In genomic region chr12:90945070-90945649, GRCh38 we compare ENCODE assay signal across 8 cellular contexts. TPM values are rescaled to one million over a fixed set of nuclear protein-coding genes. Genes with fewer than 3 reads are reported as not detected.
DNase-seq lines count a peak whose midpoint lies in the region; ATAC-seq and TF ChIP-seq lines count a peak whose summit lies in the region.

No MANE protein-coding gene starts in this region.

- H3K36me3 ChIP-seq in adipocyte (ENCODE audit: control insufficient read depth, insufficient read depth, low read length, severe bottlenecking) (no peaks in the 10 kb centered on the region), aorta (ENCODE audit: control insufficient read depth in 1 of 2, insufficient read depth in 2 of 2, low read length in 1 of 2) (no peaks in the 10 kb centered on the region)

- WGBS in aorta, 2 donors, result 47 to 50% methylated on average over 1 of the region's 1 CpG

- H3K4me3 ChIP-seq in HFF-Myc (replicated peaks; ENCODE audit: low read depth, low read length) (no peak overlapping the region), adipocyte (ENCODE audit: low read length) (no peak overlapping the region), aorta (ENCODE audit: low read length in 2 of 2) (no peak overlapping the region)

- H3K27me3 ChIP-seq in adipocyte (replicated peaks; ENCODE audit: control insufficient read depth, insufficient read depth, low read length) (no peaks in the 10 kb centered on the region), aorta (ENCODE audit: control insufficient read depth in 1 of 2, insufficient read depth in 2 of 2, low read length in 1 of 2) (no peaks in the 10 kb centered on the region)

- H3K27ac ChIP-seq in aorta (ENCODE audit: low read depth in 1 of 2, low read length in 2 of 2), result no peak overlapping the region

- intact Hi-C loops in posterior cingulate gyrus (cut with DNase I), result no loop called here
- intact Hi-C loops in aorta (cut with DNase I), result no loop called here

- H3K4me1 ChIP-seq in adipocyte (ENCODE audit: control insufficient read depth, insufficient read depth, low read length) (peaks cover 4% of the 10 kb centered on the region), aorta (ENCODE audit: control insufficient read depth in 1 of 2, insufficient read depth in 2 of 2, low read length in 2 of 2) (no peaks in the 10 kb centered on the region)

- no peak overlapping the region for H3K9ac ChIP-seq in adipocyte (ENCODE audit: low read length)

- H3K9me3 ChIP-seq in adipocyte (ENCODE audit: control insufficient read depth, low read length) (no peaks in the 10 kb centered on the region), aorta (ENCODE audit: control insufficient read depth, low read length) (no peaks in the 10 kb centered on the region)

- DNase-seq in NCI-H524 (lab: John Stamatoyannopoulos, UW), result peak; percentile 8 to 57
- no peak for DNase-seq in NCI-H524 treated with DMSO at 0.1 percent for 48 hours (lab: John Stamatoyannopoulos, UW)
- no peak for DNase-seq in HFF-Myc (ENCODE audit: extremely low read depth, low read depth)
- peak; percentile 14 for DNase-seq in NCI-H1092 (lab: John Stamatoyannopoulos, UW)
- DNase-seq in adipocyte (ENCODE audit: low read depth), result peak; percentile 72
- peak; percentile 23 for DNase-seq in left kidney (ENCODE audit: low read depth, low spot score)
- no peak for DNase-seq in posterior cingulate gyrus
- no peak for DNase-seq in aorta

- TF ChIP-seq CTCF in HFF-Myc (IDR thresholded peaks at IDR 0.05; ENCODE audit: low read depth, low read length, missing control alignments), result peak; percentile 32

- ATAC-seq in aorta (ENCODE audit: low FRiP score), result no peak

RNA-seq across cellular contexts. Expression of gene CCER1, which starts 9.8 kb away (rescaled TPM):
- not detected for total RNA-seq in aorta
- not detected for polyA plus RNA-seq in aorta

RNA-seq across cellular contexts. Expression of gene EPYC, which starts 59.6 kb away (rescaled TPM):
- total RNA-seq in aorta, result not detected
- polyA plus RNA-seq in aorta, result under 1 TPM in 1 of 2 donors, not detected in 1; 0.51 TPM

Comparison
In these comparisons a context has a peak if more than half of its experiments do, and no peak if none do; other contexts are left out.
1. DNase-seq: peak in NCI-H524 (2 of 2), NCI-H1092 (single experiment), adipocyte (single experiment) and left kidney (single experiment); none in NCI-H524 treated with DMSO at 0.1 percent for 48 hours (single experiment), HFF-Myc (single experiment), posterior cingulate gyrus (0 of 10) and aorta (0 of 2).